ENCODE assay signal across 8 cellular contexts in genomic region chr5:14168139-14168792, GRCh38. TPM values are rescaled to one million over a fixed set of nuclear protein-coding genes. Genes with fewer than 3 reads are reported as not detected.
A peak's percentile ranks its signal among the peaks of the same experiment; 100 is the strongest.
DNase-seq lines count a peak whose midpoint lies in the region; ATAC-seq and TF ChIP-seq lines count a peak whose summit lies in the region.

No MANE protein-coding gene starts in this region.

- H3K27me3 Mint-ChIP-seq in osteocyte (ENCODE audit: unreplicated experiment) = no peaks in the 10 kb centered on the region

- H3K9me3 Mint-ChIP-seq in osteocyte (ENCODE audit: unreplicated experiment) = peaks cover 18% of the 10 kb centered on the region

- H3K9me3 ChIP-seq in RWPE2 (ENCODE audit: severe bottlenecking) = peaks cover 5% of the 10 kb centered on the region

- ATAC-seq in GM18861 (IDR thresholded peaks at IDR 0.05; ENCODE audit: unreplicated experiment) = peak; percentile 26
- peak; percentile 30 for ATAC-seq in HG02759 (IDR thresholded peaks at IDR 0.05; ENCODE audit: unreplicated experiment)
- ATAC-seq in RWPE2 (ENCODE audit: low read depth) = no peak; the same call in 2 of the 3 replicates

- peaks cover 9% of the 10 kb centered on the region for H3K36me3 Mint-ChIP-seq in osteocyte (ENCODE audit: unreplicated experiment)

- no peak for DNase-seq in RWPE2 (ENCODE audit: low spot score)
- DNase-seq in osteocyte (ENCODE audit: extremely low spot score, unreplicated experiment) = no peak
- DNase-seq in NCI-H2029 treated with DMSO at 0.1 percent for 48 hours (lab: John Stamatoyannopoulos, UW) = no peak
- DNase-seq in NK-92 (lab: John Stamatoyannopoulos, UW; ENCODE audit: unreplicated experiment) = no peak
- no peak for DNase-seq in T-helper 2 cell
- DNase-seq in SIG-M5 (lab: John Stamatoyannopoulos, UW) = no peak

- H3K4me3 ChIP-seq in RWPE2 (ENCODE audit: severe bottlenecking) = no peak overlapping the region

- H3K4me1 Mint-ChIP-seq in osteocyte (ENCODE audit: unreplicated experiment) = peaks cover 79% of the 10 kb centered on the region

- no peak overlapping the region for H3K4me3 Mint-ChIP-seq in osteocyte (ENCODE audit: unreplicated experiment)

- peak overlapping the region; percentile 44 for H3K27ac ChIP-seq in RWPE2 (ENCODE audit: poor library complexity, severe bottlenecking)

- no peak for TF ChIP-seq CTCF in RWPE2 (IDR thresholded peaks at IDR 0.05; ENCODE audit: poor library complexity, severe bottlenecking)
- TF ChIP-seq CTCF in osteocyte (IDR thresholded peaks at IDR 0.05) = no peak

- peak overlapping the region; percentile 75 for H3K27ac Mint-ChIP-seq in osteocyte (ENCODE audit: unreplicated experiment)

- peaks cover 9% of the 10 kb centered on the region for H3K36me3 ChIP-seq in RWPE2 (ENCODE audit: low read depth)

- H3K27me3 ChIP-seq in RWPE2 (ENCODE audit: insufficient read depth, poor library complexity, severe bottlenecking) = no peaks in the 10 kb centered on the region

- peaks cover 69% of the 10 kb centered on the region for H3K4me1 ChIP-seq in RWPE2 (ENCODE audit: insufficient read depth, poor library complexity, severe bottlenecking)

RNA-seq across cellular contexts. Expression of gene TRIO, which starts 25.1 kb away (rescaled TPM):
- total RNA-seq in osteocyte = 336 and 341 TPM in 2 replicates
